Comparison of ENCODE assay signal across 1 cellular context in the genomic region with DNA sequence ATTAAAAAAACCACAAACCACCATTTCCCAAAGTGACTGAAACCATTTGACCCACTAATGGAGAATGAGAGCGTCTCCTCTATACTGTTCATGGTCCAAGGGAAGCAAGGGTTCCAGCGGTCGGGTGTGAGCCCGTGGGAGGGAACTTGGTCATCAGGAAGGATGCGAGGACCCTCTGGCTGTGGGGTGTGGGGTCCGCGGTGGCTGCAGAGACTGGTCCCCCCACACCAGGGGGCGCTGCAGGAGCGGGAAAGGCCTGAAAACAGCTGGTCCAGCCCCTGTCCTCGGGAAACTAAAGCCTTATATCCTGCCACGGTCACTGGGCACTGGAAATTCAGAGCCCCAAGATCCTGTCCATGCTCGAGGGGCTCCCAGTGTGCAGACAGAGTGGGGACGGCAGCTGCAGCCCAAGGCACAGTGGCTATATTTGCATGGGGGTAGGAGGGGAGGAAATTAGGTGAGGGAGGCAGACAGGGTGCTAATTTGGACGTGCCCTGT.
A peak's percentile ranks its signal among the peaks of the same experiment; 100 is the strongest.
TF ChIP-seq lines count a peak whose summit lies in the region.

No MANE protein-coding gene starts in this region.

TF ChIP-seq in HepG2, 621 proteins besides CTCF, POLR2A, EP300 and RAD21 (continued from another document and continues in another):
- TF ChIP-seq, protein P1, sequence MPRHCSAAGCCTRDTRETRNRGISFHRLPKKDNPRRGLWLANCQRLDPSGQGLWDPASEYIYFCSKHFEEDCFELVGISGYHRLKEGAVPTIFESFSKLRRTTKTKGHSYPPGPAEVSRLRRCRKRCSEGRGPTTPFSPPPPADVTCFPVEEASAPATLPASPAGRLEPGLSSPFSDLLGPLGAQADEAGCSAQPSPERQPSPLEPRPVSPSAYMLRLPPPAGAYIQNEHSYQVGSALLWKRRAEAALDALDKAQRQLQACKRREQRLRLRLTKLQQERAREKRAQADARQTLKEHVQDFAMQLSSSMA (CRISPR knock-in tag; IDR thresholded peaks at IDR 0.05) = no peak
- TF ChIP-seq SP4 (CRISPR knock-in tag; IDR thresholded peaks at IDR 0.05) (no peak; the same call in 1 of the 2 replicates), ZMAT3 (CRISPR knock-in tag; conservative IDR thresholded peaks at IDR 0.05) (no peak), ZNF234 (CRISPR knock-in tag; conservative IDR thresholded peaks at IDR 0.05) (no peak), HOXA9 (CRISPR knock-in tag; IDR thresholded peaks at IDR 0.05; ENCODE audit: borderline replicate concordance) (no peak), SMC3 (IDR thresholded peaks at IDR 0.05; ENCODE audit: low read length) (peak; percentile 61; the same call in 1 of the 2 replicates), CCAR2 (optimal IDR thresholded peaks at IDR 0.05; ENCODE audit: low read depth, low read length) (no peak), ZBTB1 (CRISPR knock-in tag; IDR thresholded peaks at IDR 0.05; ENCODE audit: borderline replicate concordance) (no peak), ZNF891 (CRISPR knock-in tag; IDR thresholded peaks at IDR 0.05) (no peak), ZNF768 (CRISPR knock-in tag; IDR thresholded peaks at IDR 0.05) (0 out of 2 replicates have a peak, but pooled peaks have one; percentile 31), ZNF724P (CRISPR knock-in tag; IDR thresholded peaks at IDR 0.05; ENCODE audit: borderline replicate concordance) (no peak), SCMH1 (CRISPR knock-in tag; IDR thresholded peaks at IDR 0.05; ENCODE audit: borderline replicate concordance) (no peak), KMT2A (CRISPR knock-in tag; IDR thresholded peaks at IDR 0.05) (peak; percentile 61), CAMTA2 (CRISPR knock-in tag; IDR thresholded peaks at IDR 0.05; ENCODE audit: borderline replicate concordance) (no peak), ZNF530 (CRISPR knock-in tag; IDR thresholded peaks at IDR 0.05; ENCODE audit: low read depth) (no peak), SRSF1 (optimal IDR thresholded peaks at IDR 0.05; ENCODE audit: low read depth, low read length) (no peak), HOXA3 (CRISPR knock-in tag; IDR thresholded peaks at IDR 0.05) (0 out of 2 replicates have a peak, but pooled peaks have one; percentile 25), ZNF383 (CRISPR knock-in tag; IDR thresholded peaks at IDR 0.05; ENCODE audit: borderline replicate concordance) (no peak), ZNF614 (CRISPR knock-in tag; IDR thresholded peaks at IDR 0.05; ENCODE audit: borderline replicate concordance) (no peak), PHF20 (CRISPR knock-in tag; IDR thresholded peaks at IDR 0.05) (no peak), FOXA1 (IDR thresholded peaks at IDR 0.05) (no peak), FOXA1 (CRISPR knock-in tag; IDR thresholded peaks at IDR 0.05) (no peak)
- TF ChIP-seq, protein P2, sequence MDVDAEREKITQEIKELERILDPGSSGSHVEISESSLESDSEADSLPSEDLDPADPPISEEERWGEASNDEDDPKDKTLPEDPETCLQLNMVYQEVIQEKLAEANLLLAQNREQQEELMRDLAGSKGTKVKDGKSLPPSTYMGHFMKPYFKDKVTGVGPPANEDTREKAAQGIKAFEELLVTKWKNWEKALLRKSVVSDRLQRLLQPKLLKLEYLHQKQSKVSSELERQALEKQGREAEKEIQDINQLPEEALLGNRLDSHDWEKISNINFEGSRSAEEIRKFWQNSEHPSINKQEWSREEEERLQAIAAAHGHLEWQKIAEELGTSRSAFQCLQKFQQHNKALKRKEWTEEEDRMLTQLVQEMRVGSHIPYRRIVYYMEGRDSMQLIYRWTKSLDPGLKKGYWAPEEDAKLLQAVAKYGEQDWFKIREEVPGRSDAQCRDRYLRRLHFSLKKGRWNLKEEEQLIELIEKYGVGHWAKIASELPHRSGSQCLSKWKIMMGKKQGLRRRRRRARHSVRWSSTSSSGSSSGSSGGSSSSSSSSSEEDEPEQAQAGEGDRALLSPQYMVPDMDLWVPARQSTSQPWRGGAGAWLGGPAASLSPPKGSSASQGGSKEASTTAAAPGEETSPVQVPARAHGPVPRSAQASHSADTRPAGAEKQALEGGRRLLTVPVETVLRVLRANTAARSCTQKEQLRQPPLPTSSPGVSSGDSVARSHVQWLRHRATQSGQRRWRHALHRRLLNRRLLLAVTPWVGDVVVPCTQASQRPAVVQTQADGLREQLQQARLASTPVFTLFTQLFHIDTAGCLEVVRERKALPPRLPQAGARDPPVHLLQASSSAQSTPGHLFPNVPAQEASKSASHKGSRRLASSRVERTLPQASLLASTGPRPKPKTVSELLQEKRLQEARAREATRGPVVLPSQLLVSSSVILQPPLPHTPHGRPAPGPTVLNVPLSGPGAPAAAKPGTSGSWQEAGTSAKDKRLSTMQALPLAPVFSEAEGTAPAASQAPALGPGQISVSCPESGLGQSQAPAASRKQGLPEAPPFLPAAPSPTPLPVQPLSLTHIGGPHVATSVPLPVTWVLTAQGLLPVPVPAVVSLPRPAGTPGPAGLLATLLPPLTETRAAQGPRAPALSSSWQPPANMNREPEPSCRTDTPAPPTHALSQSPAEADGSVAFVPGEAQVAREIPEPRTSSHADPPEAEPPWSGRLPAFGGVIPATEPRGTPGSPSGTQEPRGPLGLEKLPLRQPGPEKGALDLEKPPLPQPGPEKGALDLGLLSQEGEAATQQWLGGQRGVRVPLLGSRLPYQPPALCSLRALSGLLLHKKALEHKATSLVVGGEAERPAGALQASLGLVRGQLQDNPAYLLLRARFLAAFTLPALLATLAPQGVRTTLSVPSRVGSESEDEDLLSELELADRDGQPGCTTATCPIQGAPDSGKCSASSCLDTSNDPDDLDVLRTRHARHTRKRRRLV (CRISPR knock-in tag; IDR thresholded peaks at IDR 0.05) = no peak
- TF ChIP-seq, protein P3, sequence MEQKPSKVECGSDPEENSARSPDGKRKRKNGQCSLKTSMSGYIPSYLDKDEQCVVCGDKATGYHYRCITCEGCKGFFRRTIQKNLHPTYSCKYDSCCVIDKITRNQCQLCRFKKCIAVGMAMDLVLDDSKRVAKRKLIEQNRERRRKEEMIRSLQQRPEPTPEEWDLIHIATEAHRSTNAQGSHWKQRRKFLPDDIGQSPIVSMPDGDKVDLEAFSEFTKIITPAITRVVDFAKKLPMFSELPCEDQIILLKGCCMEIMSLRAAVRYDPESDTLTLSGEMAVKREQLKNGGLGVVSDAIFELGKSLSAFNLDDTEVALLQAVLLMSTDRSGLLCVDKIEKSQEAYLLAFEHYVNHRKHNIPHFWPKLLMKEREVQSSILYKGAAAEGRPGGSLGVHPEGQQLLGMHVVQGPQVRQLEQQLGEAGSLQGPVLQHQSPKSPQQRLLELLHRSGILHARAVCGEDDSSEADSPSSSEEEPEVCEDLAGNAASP (CRISPR knock-in tag; IDR thresholded peaks at IDR 0.05; ENCODE audit: borderline replicate concordance) = peak; percentile 63; the same call in 1 of the 2 replicates
- TF ChIP-seq, protein P4, sequence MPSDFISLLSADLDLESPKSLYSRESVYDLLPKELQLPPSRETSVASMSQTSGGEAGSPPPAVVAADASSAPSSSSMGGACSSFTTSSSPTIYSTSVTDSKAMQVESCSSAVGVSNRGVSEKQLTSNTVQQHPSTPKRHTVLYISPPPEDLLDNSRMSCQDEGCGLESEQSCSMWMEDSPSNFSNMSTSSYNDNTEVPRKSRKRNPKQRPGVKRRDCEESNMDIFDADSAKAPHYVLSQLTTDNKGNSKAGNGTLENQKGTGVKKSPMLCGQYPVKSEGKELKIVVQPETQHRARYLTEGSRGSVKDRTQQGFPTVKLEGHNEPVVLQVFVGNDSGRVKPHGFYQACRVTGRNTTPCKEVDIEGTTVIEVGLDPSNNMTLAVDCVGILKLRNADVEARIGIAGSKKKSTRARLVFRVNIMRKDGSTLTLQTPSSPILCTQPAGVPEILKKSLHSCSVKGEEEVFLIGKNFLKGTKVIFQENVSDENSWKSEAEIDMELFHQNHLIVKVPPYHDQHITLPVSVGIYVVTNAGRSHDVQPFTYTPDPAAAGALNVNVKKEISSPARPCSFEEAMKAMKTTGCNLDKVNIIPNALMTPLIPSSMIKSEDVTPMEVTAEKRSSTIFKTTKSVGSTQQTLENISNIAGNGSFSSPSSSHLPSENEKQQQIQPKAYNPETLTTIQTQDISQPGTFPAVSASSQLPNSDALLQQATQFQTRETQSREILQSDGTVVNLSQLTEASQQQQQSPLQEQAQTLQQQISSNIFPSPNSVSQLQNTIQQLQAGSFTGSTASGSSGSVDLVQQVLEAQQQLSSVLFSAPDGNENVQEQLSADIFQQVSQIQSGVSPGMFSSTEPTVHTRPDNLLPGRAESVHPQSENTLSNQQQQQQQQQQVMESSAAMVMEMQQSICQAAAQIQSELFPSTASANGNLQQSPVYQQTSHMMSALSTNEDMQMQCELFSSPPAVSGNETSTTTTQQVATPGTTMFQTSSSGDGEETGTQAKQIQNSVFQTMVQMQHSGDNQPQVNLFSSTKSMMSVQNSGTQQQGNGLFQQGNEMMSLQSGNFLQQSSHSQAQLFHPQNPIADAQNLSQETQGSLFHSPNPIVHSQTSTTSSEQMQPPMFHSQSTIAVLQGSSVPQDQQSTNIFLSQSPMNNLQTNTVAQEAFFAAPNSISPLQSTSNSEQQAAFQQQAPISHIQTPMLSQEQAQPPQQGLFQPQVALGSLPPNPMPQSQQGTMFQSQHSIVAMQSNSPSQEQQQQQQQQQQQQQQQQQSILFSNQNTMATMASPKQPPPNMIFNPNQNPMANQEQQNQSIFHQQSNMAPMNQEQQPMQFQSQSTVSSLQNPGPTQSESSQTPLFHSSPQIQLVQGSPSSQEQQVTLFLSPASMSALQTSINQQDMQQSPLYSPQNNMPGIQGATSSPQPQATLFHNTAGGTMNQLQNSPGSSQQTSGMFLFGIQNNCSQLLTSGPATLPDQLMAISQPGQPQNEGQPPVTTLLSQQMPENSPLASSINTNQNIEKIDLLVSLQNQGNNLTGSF (CRISPR knock-in tag; IDR thresholded peaks at IDR 0.05) = no peak
- TF ChIP-seq, protein P5, sequence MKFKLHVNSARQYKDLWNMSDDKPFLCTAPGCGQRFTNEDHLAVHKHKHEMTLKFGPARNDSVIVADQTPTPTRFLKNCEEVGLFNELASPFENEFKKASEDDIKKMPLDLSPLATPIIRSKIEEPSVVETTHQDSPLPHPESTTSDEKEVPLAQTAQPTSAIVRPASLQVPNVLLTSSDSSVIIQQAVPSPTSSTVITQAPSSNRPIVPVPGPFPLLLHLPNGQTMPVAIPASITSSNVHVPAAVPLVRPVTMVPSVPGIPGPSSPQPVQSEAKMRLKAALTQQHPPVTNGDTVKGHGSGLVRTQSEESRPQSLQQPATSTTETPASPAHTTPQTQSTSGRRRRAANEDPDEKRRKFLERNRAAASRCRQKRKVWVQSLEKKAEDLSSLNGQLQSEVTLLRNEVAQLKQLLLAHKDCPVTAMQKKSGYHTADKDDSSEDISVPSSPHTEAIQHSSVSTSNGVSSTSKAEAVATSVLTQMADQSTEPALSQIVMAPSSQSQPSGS (CRISPR knock-in tag; IDR thresholded peaks at IDR 0.05) = no peak
- TF ChIP-seq, protein P6, sequence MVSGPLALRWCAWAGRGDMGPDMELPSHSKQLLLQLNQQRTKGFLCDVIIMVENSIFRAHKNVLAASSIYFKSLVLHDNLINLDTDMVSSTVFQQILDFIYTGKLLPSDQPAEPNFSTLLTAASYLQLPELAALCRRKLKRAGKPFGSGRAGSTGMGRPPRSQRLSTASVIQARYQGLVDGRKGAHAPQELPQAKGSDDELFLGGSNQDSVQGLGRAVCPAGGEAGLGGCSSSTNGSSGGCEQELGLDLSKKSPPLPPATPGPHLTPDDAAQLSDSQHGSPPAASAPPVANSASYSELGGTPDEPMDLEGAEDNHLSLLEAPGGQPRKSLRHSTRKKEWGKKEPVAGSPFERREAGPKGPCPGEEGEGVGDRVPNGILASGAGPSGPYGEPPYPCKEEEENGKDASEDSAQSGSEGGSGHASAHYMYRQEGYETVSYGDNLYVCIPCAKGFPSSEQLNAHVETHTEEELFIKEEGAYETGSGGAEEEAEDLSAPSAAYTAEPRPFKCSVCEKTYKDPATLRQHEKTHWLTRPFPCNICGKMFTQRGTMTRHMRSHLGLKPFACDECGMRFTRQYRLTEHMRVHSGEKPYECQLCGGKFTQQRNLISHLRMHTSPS (CRISPR knock-in tag; IDR thresholded peaks at IDR 0.05; ENCODE audit: low read depth) = 0 out of 2 replicates have a peak, but pooled peaks have one; percentile 18
- TF ChIP-seq, protein P7, sequence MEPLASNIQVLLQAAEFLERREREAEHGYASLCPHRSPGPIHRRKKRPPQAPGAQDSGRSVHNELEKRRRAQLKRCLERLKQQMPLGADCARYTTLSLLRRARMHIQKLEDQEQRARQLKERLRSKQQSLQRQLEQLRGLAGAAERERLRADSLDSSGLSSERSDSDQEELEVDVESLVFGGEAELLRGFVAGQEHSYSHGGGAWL (CRISPR knock-in tag; IDR thresholded peaks at IDR 0.05) = 0 out of 2 replicates have a peak, but pooled peaks have one; percentile 39
- TF ChIP-seq, protein P8, sequence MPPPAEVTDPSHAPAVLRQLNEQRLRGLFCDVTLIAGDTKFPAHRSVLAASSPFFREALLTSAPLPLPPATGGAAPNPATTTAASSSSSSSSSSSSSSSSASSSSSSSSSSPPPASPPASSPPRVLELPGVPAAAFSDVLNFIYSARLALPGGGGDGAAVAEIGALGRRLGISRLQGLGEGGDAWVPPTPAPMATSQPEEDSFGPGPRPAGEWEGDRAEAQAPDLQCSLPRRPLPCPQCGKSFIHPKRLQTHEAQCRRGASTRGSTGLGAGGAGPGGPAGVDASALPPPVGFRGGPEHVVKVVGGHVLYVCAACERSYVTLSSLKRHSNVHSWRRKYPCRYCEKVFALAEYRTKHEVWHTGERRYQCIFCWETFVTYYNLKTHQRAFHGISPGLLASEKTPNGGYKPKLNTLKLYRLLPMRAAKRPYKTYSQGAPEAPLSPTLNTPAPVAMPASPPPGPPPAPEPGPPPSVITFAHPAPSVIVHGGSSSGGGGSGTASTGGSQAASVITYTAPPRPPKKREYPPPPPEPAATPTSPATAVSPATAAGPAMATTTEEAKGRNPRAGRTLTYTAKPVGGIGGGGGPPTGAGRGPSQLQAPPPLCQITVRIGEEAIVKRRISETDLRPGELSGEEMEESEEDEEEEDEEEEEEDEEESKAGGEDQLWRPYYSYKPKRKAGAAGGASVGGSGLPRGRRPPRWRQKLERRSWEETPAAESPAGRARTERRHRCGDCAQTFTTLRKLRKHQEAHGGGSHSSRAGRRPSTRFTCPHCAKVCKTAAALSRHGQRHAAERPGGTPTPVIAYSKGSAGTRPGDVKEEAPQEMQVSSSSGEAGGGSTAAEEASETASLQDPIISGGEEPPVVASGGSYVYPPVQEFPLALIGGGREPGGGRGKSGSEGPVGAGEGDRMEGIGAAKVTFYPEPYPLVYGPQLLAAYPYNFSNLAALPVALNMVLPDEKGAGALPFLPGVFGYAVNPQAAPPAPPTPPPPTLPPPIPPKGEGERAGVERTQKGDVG (CRISPR knock-in tag; IDR thresholded peaks at IDR 0.05; ENCODE audit: borderline replicate concordance) = no peak
